Comparison of ENCODE assay signal across 12 cellular contexts in the genomic region with DNA sequence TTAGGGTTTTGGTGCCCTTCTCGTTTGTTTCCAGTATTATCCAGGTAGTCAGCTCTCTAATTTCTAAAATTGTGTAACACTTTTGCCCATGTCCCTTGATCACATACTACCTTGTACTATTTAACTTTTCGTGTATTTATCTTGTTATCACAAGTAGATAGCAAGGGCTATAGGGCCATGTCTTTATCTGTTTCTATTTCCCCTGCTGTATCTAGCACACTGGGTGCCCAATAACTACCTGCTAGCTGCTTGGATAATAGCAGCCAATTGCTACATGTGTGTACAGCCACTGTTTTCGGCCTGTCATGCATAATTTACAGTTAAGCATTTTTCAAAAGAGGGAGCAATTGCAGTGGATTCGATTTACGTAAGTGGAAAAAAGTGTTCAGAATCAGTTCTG.
DNase-seq lines count a peak whose midpoint lies in the region; ATAC-seq, FAIRE-seq and TF ChIP-seq lines count a peak whose summit lies in the region.
"Had no signal": no experiment of that assay in that cellular context is flagged by ENCODE, and none has a peak within 500 bp of the region (broad histone marks: within the 10 kb centered on the region; RNA-seq: fewer than 3 reads in every experiment).

No MANE protein-coding gene starts in this region.

- FAIRE-seq in GM12891 (lab: Jason Lieb, UNC) = peak; percentile 55
- FAIRE-seq: GM12878 had no signal

- H3K27me3 ChIP-seq in CD4-positive, CD25-positive, alpha-beta regulatory T cell (ENCODE audit: control insufficient read depth, insufficient read depth, low read length) = no peaks in the 10 kb centered on the region

- H3K36me3 Mint-ChIP-seq in CD4-positive, CD25-positive, alpha-beta regulatory T cell = peaks cover 19% of the 10 kb centered on the region
- peaks cover 51% of the 10 kb centered on the region for H3K36me3 Mint-ChIP-seq in activated CD8-positive, alpha-beta T cell treated with anti-CD3 and anti-CD28 coated beads for 36 hours (ENCODE audit: low read depth)
- H3K36me3 Mint-ChIP-seq in naive B cell = peaks cover 7 to 9% of the 10 kb centered on the region in 2 donors
- H3K36me3 Mint-ChIP-seq in WTC11 = peaks cover 14% of the 10 kb centered on the region
- H3K36me3 Mint-ChIP-seq: brain had no signal

- peak overlapping the region; percentile 47 to 84 (median 68) for H3K4me3 Mint-ChIP-seq in CD4-positive, CD25-positive, alpha-beta regulatory T cell
- peak overlapping the region; percentile 22 for H3K4me3 Mint-ChIP-seq in activated CD8-positive, alpha-beta T cell treated with anti-CD3 and anti-CD28 coated beads for 36 hours
- H3K4me3 Mint-ChIP-seq in naive B cell (peak overlapping the region in 5 of 8 donors; percentile 23 to 88 (median 81)), WTC11 (no peak overlapping the region)

- POLR2A ChIA-PET in activated CD8-positive, alpha-beta T cell treated with anti-CD3 and anti-CD28 coated beads for 36 hours (lab: Charles Lee) = interaction anchor here (0.7 to 2.6 kb wide), 10 partner anchors 11 to 82 kb away, joined by 3 to 15 read pairs (median 5); no protein-coding TSS in a partner anchor
- POLR2A ChIA-PET in WTC11 (lab: Charles Lee) = no interaction called here

- peaks cover 0 to 6% (median 0%) of the 10 kb centered on the region in 7 donors for H3K9me3 Mint-ChIP-seq in CD4-positive, CD25-positive, alpha-beta regulatory T cell
- peaks cover 6% of the 10 kb centered on the region for H3K9me3 Mint-ChIP-seq in activated CD8-positive, alpha-beta T cell treated with anti-CD3 and anti-CD28 coated beads for 36 hours
- H3K9me3 Mint-ChIP-seq in naive B cell = peaks cover 0 to 5% (median 2%) of the 10 kb centered on the region in 7 donors
- H3K9me3 Mint-ChIP-seq in WTC11 = peaks cover 9% of the 10 kb centered on the region

- peak overlapping the region; percentile 87 to 99 (median 89) for H3K27ac Mint-ChIP-seq in CD4-positive, CD25-positive, alpha-beta regulatory T cell
- H3K27ac Mint-ChIP-seq in activated CD8-positive, alpha-beta T cell treated with anti-CD3 and anti-CD28 coated beads for 36 hours = peak overlapping the region; percentile 93
- peak overlapping the region in 5 of 6 donors; percentile 5 to 93 (median 74) for H3K27ac Mint-ChIP-seq in naive B cell
- no peak overlapping the region for H3K27ac Mint-ChIP-seq in WTC11

- H3K4me3 ChIP-seq in CD4-positive, CD25-positive, alpha-beta regulatory T cell (ENCODE audit: low read depth, low read length) = peak overlapping the region; percentile 88
- H3K4me3 ChIP-seq: GM12878 had no signal

- DNase-seq in CD4-positive, CD25-positive, alpha-beta regulatory T cell = no peak
- DNase-seq in GM12891 (ENCODE audit: insufficient read length, low spot score) = no peak
- no peak for DNase-seq in activated CD8-positive, alpha-beta T cell treated with anti-CD3 and anti-CD28 coated beads for 36 hours
- no peak for DNase-seq in naive B cell
- DNase-seq in NCI-H2171 treated with DMSO at 0.1 percent for 48 hours (lab: John Stamatoyannopoulos, UW) = no peak
- no peak for DNase-seq in NCI-H1048 (lab: John Stamatoyannopoulos, UW)
- no peak for DNase-seq in WTC11 (ENCODE audit: low spot score)

- ATAC-seq in CD4-positive, CD25-positive, alpha-beta regulatory T cell (ENCODE audit: low read depth in 2 of 2) = no peak
- no peak for ATAC-seq in activated CD8-positive, alpha-beta T cell treated with anti-CD3 and anti-CD28 coated beads for 36 hours
- ATAC-seq in naive B cell (ENCODE audit: low read depth in 2 of 2) = no peak
- ATAC-seq in WTC11 = no peak
- ATAC-seq: HCT116, left lobe of liver had no signal

- H3K9me3 ChIP-seq in CD4-positive, CD25-positive, alpha-beta regulatory T cell (ENCODE audit: control insufficient read depth in 2 of 2, low read length in 2 of 2) = peaks cover 0 to 2% of the 10 kb centered on the region in 2 experiments

- peaks cover 63% of the 10 kb centered on the region for H3K4me1 ChIP-seq in CD4-positive, CD25-positive, alpha-beta regulatory T cell (ENCODE audit: control insufficient read depth, insufficient read depth, low read length, poor library complexity, severe bottlenecking)

- intact Hi-C loops in activated CD8-positive, alpha-beta T cell treated with anti-CD3 and anti-CD28 coated beads for 36 hours (cut with micrococcal nuclease) = no loop called here

- H3K4me1 Mint-ChIP-seq in CD4-positive, CD25-positive, alpha-beta regulatory T cell = peaks cover 49 to 84% (median 64%) of the 10 kb centered on the region in 4 donors
- peaks cover 76% of the 10 kb centered on the region for H3K4me1 Mint-ChIP-seq in activated CD8-positive, alpha-beta T cell treated with anti-CD3 and anti-CD28 coated beads for 36 hours (ENCODE audit: low read depth)
- H3K4me1 Mint-ChIP-seq in naive B cell (peaks cover 56 to 72% (median 71%) of the 10 kb centered on the region in 3 donors), WTC11 (peaks cover 35% of the 10 kb centered on the region)

- no peak for TF ChIP-seq CTCF in activated CD8-positive, alpha-beta T cell treated with anti-CD3 and anti-CD28 coated beads for 36 hours (IDR thresholded peaks at IDR 0.05)
- no peak for TF ChIP-seq CTCF in WTC11 (IDR thresholded peaks at IDR 0.05)

- H3K27ac ChIP-seq in CD4-positive, CD25-positive, alpha-beta regulatory T cell (ENCODE audit: insufficient read depth, low read length, poor library complexity, severe bottlenecking) = peak overlapping the region; percentile 36
- H3K27ac ChIP-seq: C4-2B had no signal

- TF ChIP-seq POLR2A in GM12891 (IDR thresholded peaks at IDR 0.05; ENCODE audit: low read depth, low read length) = no peak

- H3K36me3 ChIP-seq in CD4-positive, CD25-positive, alpha-beta regulatory T cell (ENCODE audit: control insufficient read depth, insufficient read depth, low read length) = peaks cover 8% of the 10 kb centered on the region

- CTCF ChIA-PET in activated CD8-positive, alpha-beta T cell treated with anti-CD3 and anti-CD28 coated beads for 36 hours (lab: Charles Lee) = interaction anchor here (0.8 to 3.4 kb wide), 10 partner anchors 9 to 122 kb away, joined by 3 to 19 read pairs (median 5); no protein-coding TSS in a partner anchor
- CTCF ChIA-PET in WTC11 (lab: Charles Lee) = interaction anchor here (0.7 to 1.3 kb wide), 3 partner anchors 24 to 303 kb away, joined by 3 to 5 read pairs (median 3); a partner anchor contains a TSS

- no peaks in the 10 kb centered on the region for H3K27me3 Mint-ChIP-seq in CD4-positive, CD25-positive, alpha-beta regulatory T cell
- no peaks in the 10 kb centered on the region for H3K27me3 Mint-ChIP-seq in activated CD8-positive, alpha-beta T cell treated with anti-CD3 and anti-CD28 coated beads for 36 hours
- H3K27me3 Mint-ChIP-seq in naive B cell = no peaks in the 10 kb centered on the region
- no peaks in the 10 kb centered on the region for H3K27me3 Mint-ChIP-seq in WTC11 (ENCODE audit: low read depth)
- H3K27me3 Mint-ChIP-seq: brain had no signal

TF ChIP-seq in GM12891, 5 proteins besides CTCF, POLR2A, EP300 and RAD21:
- TF ChIP-seq SPI1 (IDR thresholded peaks at IDR 0.05; ENCODE audit: low read depth, low read length) (no peak), POU2F2 (IDR thresholded peaks at IDR 0.05; ENCODE audit: low read depth, low read length) (no peak), PAX5 (IDR thresholded peaks at IDR 0.05; ENCODE audit: insufficient read depth, low read length, severe bottlenecking) (no peak), TAF1 (IDR thresholded peaks at IDR 0.05; ENCODE audit: low read depth, low read length) (no peak), POLR2AphosphoS5 (IDR thresholded peaks at IDR 0.05; ENCODE audit: low read depth, low read length) (no peak)

TF ChIP-seq in WTC11, 78 proteins besides CTCF, POLR2A, EP300 and RAD21 (continues in another document):
- TF ChIP-seq, protein P1, sequence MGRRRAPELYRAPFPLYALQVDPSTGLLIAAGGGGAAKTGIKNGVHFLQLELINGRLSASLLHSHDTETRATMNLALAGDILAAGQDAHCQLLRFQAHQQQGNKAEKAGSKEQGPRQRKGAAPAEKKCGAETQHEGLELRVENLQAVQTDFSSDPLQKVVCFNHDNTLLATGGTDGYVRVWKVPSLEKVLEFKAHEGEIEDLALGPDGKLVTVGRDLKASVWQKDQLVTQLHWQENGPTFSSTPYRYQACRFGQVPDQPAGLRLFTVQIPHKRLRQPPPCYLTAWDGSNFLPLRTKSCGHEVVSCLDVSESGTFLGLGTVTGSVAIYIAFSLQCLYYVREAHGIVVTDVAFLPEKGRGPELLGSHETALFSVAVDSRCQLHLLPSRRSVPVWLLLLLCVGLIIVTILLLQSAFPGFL (CRISPR knock-in tag; IDR thresholded peaks at IDR 0.05; ENCODE audit: borderline replicate concordance) = no peak
- TF ChIP-seq PRRX2 (CRISPR knock-in tag; IDR thresholded peaks at IDR 0.05) = no peak
- no peak for TF ChIP-seq MXD4 (CRISPR knock-in tag; IDR thresholded peaks at IDR 0.05; ENCODE audit: borderline replicate concordance)
- TF ChIP-seq GRHL2 (CRISPR knock-in tag; IDR thresholded peaks at IDR 0.05; ENCODE audit: insufficient replicate concordance, severe bottlenecking) = no peak
- TF ChIP-seq, protein P2, sequence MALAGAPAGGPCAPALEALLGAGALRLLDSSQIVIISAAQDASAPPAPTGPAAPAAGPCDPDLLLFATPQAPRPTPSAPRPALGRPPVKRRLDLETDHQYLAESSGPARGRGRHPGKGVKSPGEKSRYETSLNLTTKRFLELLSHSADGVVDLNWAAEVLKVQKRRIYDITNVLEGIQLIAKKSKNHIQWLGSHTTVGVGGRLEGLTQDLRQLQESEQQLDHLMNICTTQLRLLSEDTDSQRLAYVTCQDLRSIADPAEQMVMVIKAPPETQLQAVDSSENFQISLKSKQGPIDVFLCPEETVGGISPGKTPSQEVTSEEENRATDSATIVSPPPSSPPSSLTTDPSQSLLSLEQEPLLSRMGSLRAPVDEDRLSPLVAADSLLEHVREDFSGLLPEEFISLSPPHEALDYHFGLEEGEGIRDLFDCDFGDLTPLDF (CRISPR knock-in tag; IDR thresholded peaks at IDR 0.05) = no peak
- TF ChIP-seq, protein P3, sequence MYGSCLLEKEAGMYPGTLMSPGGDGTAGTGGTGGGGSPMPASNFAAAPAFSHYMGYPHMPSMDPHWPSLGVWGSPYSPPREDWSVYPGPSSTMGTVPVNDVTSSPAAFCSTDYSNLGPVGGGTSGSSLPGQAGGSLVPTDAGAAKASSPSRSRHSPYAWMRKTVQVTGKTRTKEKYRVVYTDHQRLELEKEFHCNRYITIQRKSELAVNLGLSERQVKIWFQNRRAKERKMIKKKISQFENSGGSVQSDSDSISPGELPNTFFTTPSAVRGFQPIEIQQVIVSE (CRISPR knock-in tag; IDR thresholded peaks at IDR 0.05; ENCODE audit: borderline replicate concordance) = no peak
- TF ChIP-seq, protein P4, sequence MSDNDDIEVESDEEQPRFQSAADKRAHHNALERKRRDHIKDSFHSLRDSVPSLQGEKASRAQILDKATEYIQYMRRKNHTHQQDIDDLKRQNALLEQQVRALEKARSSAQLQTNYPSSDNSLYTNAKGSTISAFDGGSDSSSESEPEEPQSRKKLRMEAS (CRISPR knock-in tag; IDR thresholded peaks at IDR 0.05) = no peak
- TF ChIP-seq ZNF671 (CRISPR knock-in tag; IDR thresholded peaks at IDR 0.05) = no peak
- TF ChIP-seq EMX1 (CRISPR knock-in tag; IDR thresholded peaks at IDR 0.05) = no peak
- no peak for TF ChIP-seq OVOL2 (CRISPR knock-in tag; IDR thresholded peaks at IDR 0.05; ENCODE audit: borderline replicate concordance)
